ENCODE assay signal across 1 cellular context in genomic region chr9:84668204-84669007, GRCh38.
TF ChIP-seq lines count a peak whose summit lies in the region.

No MANE protein-coding gene starts in this region.

TF ChIP-seq in HEK293, 187 proteins besides CTCF, POLR2A, EP300 and RAD21 (continued from another document):
- TF ChIP-seq ZBTB6 (tag by site-specific recombination; IDR thresholded peaks at IDR 0.05): 0 out of 2 replicates have a peak, but pooled peaks have one; percentile 6
- TF ChIP-seq ZNF664 (tag by site-specific recombination; IDR thresholded peaks at IDR 0.05): no peak
- peak; percentile 55 for TF ChIP-seq ZBTB17 (tag by site-specific recombination; IDR thresholded peaks at IDR 0.05)
TF ChIP-seq in HEK293: peak in this region for 17.
